30 cellular contexts compared by ENCODE assay signal in genomic region chr12:127144770-127145169, GRCh38.
"Had no signal": no experiment of that assay in that cellular context is flagged by ENCODE, and none has a peak within 500 bp of the region (broad histone marks: within the 10 kb centered on the region; RNA-seq: fewer than 3 reads in every experiment).

No MANE protein-coding gene starts in this region.

- H3K9me3 ChIP-seq: colonic mucosa, esophagus squamous epithelium, prostate gland, right atrium auricular region, testis had no signal

- H3K9me3 Mint-ChIP-seq: neural progenitor cell had no signal

- H3K36me3 ChIP-seq: colonic mucosa, esophagus squamous epithelium, heart right ventricle, left lung, neural progenitor cell, prostate gland, right atrium auricular region, tibial artery had no signal

- H3K4me3 ChIP-seq: colonic mucosa, esophagus squamous epithelium, left lung, mucosa of descending colon, neural progenitor cell, prostate gland, smooth muscle cell, tibial artery had no signal

- DNase-seq: colonic mucosa; effector memory CD4-positive, alpha-beta T cell; esophagus squamous epithelium; foreskin melanocyte; glutamatergic neuron; heart right ventricle; hippocampal formation; left cardiac atrium; left lung; mesenchymal stem cell; mucosa of descending colon; naive B cell; stimulated activated CD4-positive, alpha-beta T cell treated with anti-CD3 and anti-CD28 coated beads, Interleukin-12 subunit alpha, Interleukin-12 subunit beta, amount 100 ng/mL, for 4 hours; stimulated activated CD4-positive, alpha-beta T cell treated with anti-CD3 and anti-CD28 coated beads, Interleukin-1b, Interleukin-23, amount 100 ng/mL, for 48 hours; stimulated activated CD4-positive, alpha-beta T cell treated with anti-CD3 and anti-CD28 coated beads, Interleukin-4, amount 100 ng/mL, for 4 hours; stimulated activated naive CD8-positive, alpha-beta T cell treated with anti-CD3 and anti-CD28 coated beads, Interleukin-15, Interleukin-2, amounts not matched to agents 100 U/mL and 50 U/mL, for 24 hours; substantia nigra; testis; tibial artery had no signal

- H2AFZ ChIP-seq: neural progenitor cell had no signal

- ATAC-seq: left cardiac atrium; left lung; natural killer cell treated with Interleukin-12 subunit alpha and Interleukin-12 subunit beta and Interleukin-15 and Interleukin-18, amount 100 ng/mL, for 72 hours; stimulated activated memory B cell treated with anti-CD40 and anti-IgM and Interleukin-4, amounts not matched to agents 10 μg/mL and 1 μg/mL and 100 μg/mL, for 72 hours; stimulated activated naive CD8-positive, alpha-beta T cell treated with anti-CD3 and anti-CD28 coated beads, Interleukin-15, Interleukin-2, amounts not matched to agents 100 U/mL and 50 U/mL, for 24 hours had no signal

- H3K4me1 ChIP-seq: colonic mucosa, prostate gland had no signal

- H3K4me1 Mint-ChIP-seq: mesothelial cell of epicardium; stimulated activated memory B cell treated with anti-CD40 and anti-IgM and Interleukin-4, amounts not matched to agents 10 μg/mL and 1 μg/mL and 100 μg/mL, for 72 hours had no signal

- H3K36me3 Mint-ChIP-seq: mesothelial cell of epicardium; naive B cell; neural progenitor cell; stimulated activated memory B cell treated with anti-CD40 and anti-IgM and Interleukin-4, amounts not matched to agents 10 μg/mL and 1 μg/mL and 100 μg/mL, for 72 hours; type B pancreatic cell had no signal

- H3K27ac Mint-ChIP-seq: dendritic cell treated with granulocyte-macrophage colony-stimulating factor and Interleukin-4, amounts not matched to agents 40 ng/mL and 50 ng/mL, for 4 days; mesothelial cell of epicardium; naive B cell; neural progenitor cell; stimulated activated memory B cell treated with anti-CD40 and anti-IgM and Interleukin-4, amounts not matched to agents 10 μg/mL and 1 μg/mL and 100 μg/mL, for 72 hours; type B pancreatic cell had no signal

- H3K27me3 ChIP-seq: colonic mucosa, neural progenitor cell, right atrium auricular region, testis had no signal

- H3K4me3 Mint-ChIP-seq: dendritic cell treated with granulocyte-macrophage colony-stimulating factor and Interleukin-4, amounts not matched to agents 40 ng/mL and 50 ng/mL, for 4 days; mesothelial cell of epicardium; neural progenitor cell; stimulated activated memory B cell treated with anti-CD40 and anti-IgM and Interleukin-4, amounts not matched to agents 10 μg/mL and 1 μg/mL and 100 μg/mL, for 72 hours had no signal

- H3K9ac ChIP-seq: neural progenitor cell had no signal

- FAIRE-seq: endothelial cell of umbilical vein, islet of Langerhans had no signal

- H3K27ac ChIP-seq: colonic mucosa, esophagus squamous epithelium, heart right ventricle, left lung, neural progenitor cell, prostate gland, right atrium auricular region, testis, tibial artery had no signal

- H3K4me2 ChIP-seq: neural progenitor cell, smooth muscle cell had no signal
